In the genomic region with DNA sequence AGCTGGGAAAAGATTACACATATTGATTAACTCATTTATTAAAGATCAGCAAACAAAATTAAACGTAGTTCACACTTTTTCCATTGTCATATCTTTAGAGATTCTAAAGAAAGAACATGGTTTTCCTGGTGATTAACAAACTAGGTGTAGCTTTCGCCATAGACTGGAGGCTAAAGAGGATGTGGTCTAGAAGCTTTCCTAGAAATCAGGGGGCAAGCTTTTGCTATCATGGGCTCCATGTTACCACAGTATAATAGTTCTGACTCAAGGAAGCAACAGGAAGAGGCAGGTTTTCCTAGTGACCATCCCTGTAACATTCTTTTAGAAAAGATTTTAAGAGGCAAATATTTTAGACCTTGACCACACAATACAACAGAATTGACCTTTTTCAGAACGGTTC, we compare ENCODE assay signal across 1 cellular context.
TF ChIP-seq lines count a peak whose summit lies in the region.

No MANE protein-coding gene starts in this region.

TF ChIP-seq in K562, 482 proteins besides CTCF, POLR2A, EP300 and RAD21 (continued from another document):
- 0 out of 2 replicates have a peak, but pooled peaks have one; percentile 28 for TF ChIP-seq ZNF589 (CRISPR knock-in tag; IDR thresholded peaks at IDR 0.05; ENCODE audit: low read depth)
TF ChIP-seq in K562: peak in this region for 1.
